In genomic region chr16:49281481-49281842, GRCh38 we compare ENCODE assay signal across 8 cellular contexts. TPM values are rescaled to one million over a fixed set of nuclear protein-coding genes. Genes with fewer than 3 reads are reported as not detected.
DNase-seq lines count a peak whose midpoint lies in the region; ATAC-seq and TF ChIP-seq lines count a peak whose summit lies in the region.

CBLN1 (minus strand) TSS chr16:49281838; CDS start chr16:49281465, 373 bp downstream.

- ATAC-seq in HG03354 (IDR thresholded peaks at IDR 0.05; ENCODE audit: poor library complexity, severe bottlenecking, unreplicated experiment), result peak; percentile 14
- ATAC-seq in omental fat pad (ENCODE audit: low FRiP score), result peak; percentile 7
- no peak for ATAC-seq in HG03159 (IDR thresholded peaks at IDR 0.05; ENCODE audit: unreplicated experiment)

- peak within 1 kb of the TSS; percentile 39 to 43 for H3K9ac ChIP-seq in duodenal mucosa (ENCODE audit: low read depth in 1 of 2, low read length in 2 of 2)

- no peaks in the 10 kb centered on the region for H3K9me3 ChIP-seq in duodenal mucosa (ENCODE audit: control insufficient read depth in 1 of 2, low read length in 2 of 2)

- H3K27me3 ChIP-seq in duodenal mucosa (ENCODE audit: control insufficient read depth in 1 of 2, insufficient read depth in 2 of 2, low read length in 2 of 2), result peaks cover 60 to 62% of the 10 kb centered on the region in 2 donors

- H3K4me3 ChIP-seq in GM08714 (ENCODE audit: low read length) (peak within 1 kb of the TSS; percentile 24; the same call in 1 of the 2 replicates), duodenal mucosa (ENCODE audit: low read depth in 1 of 2, low read length in 2 of 2) (peak within 1 kb of the TSS; percentile 68 to 69)

- H3K27ac ChIP-seq in duodenal mucosa (ENCODE audit: low read depth, low read length), result peak within 1 kb of the TSS; percentile 75

- no peaks in the 10 kb centered on the region for H3K36me3 ChIP-seq in duodenal mucosa (ENCODE audit: control insufficient read depth in 1 of 2, insufficient read depth in 2 of 2, low read length in 2 of 2)

- no peak for TF ChIP-seq CTCF in omental fat pad (IDR thresholded peaks at IDR 0.05)

- no peak for DNase-seq in omental fat pad (ENCODE audit: low spot score)
- DNase-seq in ureter (ENCODE audit: low spot score), result no peak
- DNase-seq in NCI-H526 treated with DMSO at 0.1 percent for 48 hours (lab: John Stamatoyannopoulos, UW), result no peak
- DNase-seq in SHP77 (lab: John Stamatoyannopoulos, UW), result no peak

- peaks cover 29 to 32% of the 10 kb centered on the region in 2 donors for H3K4me1 ChIP-seq in duodenal mucosa (ENCODE audit: control insufficient read depth in 1 of 2, insufficient read depth in 2 of 2, low read length in 2 of 2)

RNA-seq across cellular contexts. Expression of gene CBLN1, which starts in this region (rescaled TPM):
- 1 to 10 TPM in 1 of 4 donors, under 1 TPM in 1, not detected in 2; 0.19 to 4.9 TPM for total RNA-seq in omental fat pad
- 0.26 TPM for total RNA-seq in ureter
